17 cellular contexts compared by ENCODE assay signal in genomic region chr11:2108675-2109481, GRCh38. TPM values are rescaled to one million over a fixed set of nuclear protein-coding genes. Genes with fewer than 3 reads are reported as not detected.
"Had no signal": no experiment of that assay in that cellular context is flagged by ENCODE, and none has a peak within 500 bp of the region (broad histone marks: within the 10 kb centered on the region; RNA-seq: fewer than 3 reads in every experiment).

No MANE protein-coding gene starts in this region.

- ATAC-seq: activated naive CD4-positive, alpha-beta T cell treated with anti-CD3 and anti-CD28 coated beads, Interleukin-2, amount 50 U/mL, for 72 hours; body of pancreas; effector memory CD8-positive, alpha-beta T cell; pancreas; stimulated activated naive B cell treated with anti-CD40 and anti-IgM and Interleukin-4, amounts not matched to agents 10 μg/mL and 1 μg/mL and 100 μg/mL, for 72 hours; T-helper 17 cell had no signal

- DNase-seq: activated CD4-positive, alpha-beta T cell treated with anti-CD3 and anti-CD28 coated beads, Interleukin-2, amount 10 ng/mL, durations not matched to agents 7 days and 5 days; activated CD4-positive, CD25-positive, alpha-beta regulatory T cell; amniotic stem cell; body of pancreas; effector memory CD8-positive, alpha-beta T cell; erythroblast; stimulated activated CD4-positive, alpha-beta T cell treated with anti-CD3 and anti-CD28 coated beads, Interleukin-1b, Interleukin-23, amount 100 ng/mL, for 48 hours; stimulated activated naive B cell treated with anti-CD40 and anti-IgM and Interleukin-4, amounts not matched to agents 10 μg/mL and 1 μg/mL and 100 μg/mL, for 72 hours; substantia nigra; T-helper 17 cell; transverse colon had no signal

- H3K4me3 ChIP-seq: body of pancreas, pancreas, transverse colon had no signal

- H3K4me1 ChIP-seq: body of pancreas, pancreas, transverse colon had no signal

- H3K27ac ChIP-seq: body of pancreas, pancreas, transverse colon had no signal

- H3K36me3 ChIP-seq: pancreas, transverse colon had no signal

- H3K9me3 ChIP-seq: body of pancreas, pancreas, transverse colon had no signal

- H3K27me3 ChIP-seq: body of pancreas, pancreas, transverse colon had no signal

RNA-seq across cellular contexts. Expression of gene INS, which starts 52.1 kb away (rescaled TPM):
- total RNA-seq: activated CD4-positive, alpha-beta T cell treated with anti-CD3 and anti-CD28 coated beads, Interleukin-2, amount 10 ng/mL, durations not matched to agents 7 days and 5 days; activated CD8-positive, alpha-beta memory T cell treated with anti-CD3 and anti-CD28 coated beads for 36 hours; activated naive CD4-positive, alpha-beta T cell treated with anti-CD3 and anti-CD28 coated beads, Interleukin-2, amount 50 U/mL, for 72 hours; left lobe of liver; neural crest cell; renal cortical epithelial cell; T-helper 17 cell; transverse colon had no signal
